Comparison of ENCODE assay signal across 29 cellular contexts in genomic region chr12:53775478-53776145, GRCh38. TPM values are rescaled to one million over a fixed set of nuclear protein-coding genes. Genes with fewer than 3 reads are reported as not detected.
A peak's percentile ranks its signal among the peaks of the same experiment; 100 is the strongest.
DNase-seq lines count a peak whose midpoint lies in the region; ATAC-seq and TF ChIP-seq lines count a peak whose summit lies in the region.
"Had no signal": no experiment of that assay in that cellular context is flagged by ENCODE, and none has a peak within 500 bp of the region (broad histone marks: within the 10 kb centered on the region; RNA-seq: fewer than 3 reads in every experiment).

No MANE protein-coding gene starts in this region.

- H3K27ac ChIP-seq in Panc1 (ENCODE audit: low read length) (peak overlapping the region; percentile 91), heart left ventricle (peak overlapping the region in 6 of 12 donors; percentile 3 to 66 (median 61)), ovary (peak overlapping the region; percentile 2 to 34), upper lobe of right lung (no peak overlapping the region)
- H3K27ac ChIP-seq: right lobe of liver, thyroid gland had no signal

- no peak for TF ChIP-seq POLR2A in heart left ventricle (IDR thresholded peaks at IDR 0.05)
- no peak for TF ChIP-seq POLR2A in ovary (IDR thresholded peaks at IDR 0.05)

- TF ChIP-seq CTCF in Panc1 (IDR thresholded peaks at IDR 0.05) = no peak
- no peak for TF ChIP-seq CTCF in heart left ventricle (IDR thresholded peaks at IDR 0.05)
- no peak for TF ChIP-seq CTCF in ovary (IDR thresholded peaks at IDR 0.05)
- TF ChIP-seq CTCF in upper lobe of right lung (IDR thresholded peaks at IDR 0.05) = no peak
- TF ChIP-seq CTCF in WTC11 (IDR thresholded peaks at IDR 0.05) = no peak

- peaks cover 45 to 46% of the 10 kb centered on the region in 2 donors for H3K27me3 Mint-ChIP-seq in T-cell
- no peaks in the 10 kb centered on the region; the same call in none of the 2 replicates for H3K27me3 Mint-ChIP-seq in WTC11 (ENCODE audit: low read depth)

- POLR2A ChIA-PET in Panc1 (lab: Charles Lee) (interaction anchor here (0.6 kb wide), 1 partner anchor 14 kb away, joined by 5 read pairs; no protein-coding TSS in a partner anchor), T-cell (lab: Charles Lee) (no interaction called here), WTC11 (lab: Charles Lee) (no interaction called here)

- H3K36me3 Mint-ChIP-seq in T-cell = no peaks in the 10 kb centered on the region
- no peaks in the 10 kb centered on the region for H3K36me3 Mint-ChIP-seq in WTC11
- H3K36me3 Mint-ChIP-seq: stimulated activated effector memory CD8-positive, alpha-beta T cell treated with anti-CD3 and anti-CD28 coated beads, Interleukin-12 subunit alpha, Interleukin-12 subunit beta, amount 100 ng/mL, for 72 hours had no signal

- no peaks in the 10 kb centered on the region for H3K9me3 Mint-ChIP-seq in T-cell
- H3K9me3 Mint-ChIP-seq in WTC11 = no peaks in the 10 kb centered on the region
- H3K9me3 Mint-ChIP-seq: activated CD8-positive, alpha-beta T cell treated with anti-CD3 and anti-CD28 coated beads for 36 hours; stimulated activated effector memory CD8-positive, alpha-beta T cell treated with anti-CD3 and anti-CD28 coated beads, Interleukin-12 subunit alpha, Interleukin-12 subunit beta, amount 100 ng/mL, for 72 hours had no signal

- H3K36me3 ChIP-seq in Panc1 (ENCODE audit: control insufficient read depth, insufficient read depth, low read length) = no peaks in the 10 kb centered on the region
- H3K36me3 ChIP-seq in heart left ventricle = no peaks in the 10 kb centered on the region
- no peaks in the 10 kb centered on the region for H3K36me3 ChIP-seq in ovary
- H3K36me3 ChIP-seq in upper lobe of right lung = no peaks in the 10 kb centered on the region
- H3K36me3 ChIP-seq: esophagus muscularis mucosa, right lobe of liver, thyroid gland had no signal

- H3K27me3 ChIP-seq in Panc1 (ENCODE audit: control insufficient read depth, insufficient read depth, low read length) = no peaks in the 10 kb centered on the region
- peaks cover 0 to 30% (median 4%) of the 10 kb centered on the region in 9 donors for H3K27me3 ChIP-seq in heart left ventricle
- H3K27me3 ChIP-seq in ovary = no peaks in the 10 kb centered on the region
- H3K27me3 ChIP-seq in upper lobe of right lung = peaks cover 14% of the 10 kb centered on the region
- H3K27me3 ChIP-seq: right lobe of liver, thyroid gland had no signal

- intact Hi-C loops in Panc1 (cut with micrococcal nuclease; ENCODE audit: unreplicated experiment) (no loop called here), heart left ventricle (cut with DNase I) (loop anchor here in 1 of 10 donors (5.0 kb wide), 1 partner anchor 212 kb away; the partner anchor contains the start of gene HOXC10), ovary (cut with DNase I) (no loop called here), upper lobe of right lung (cut with DNase I) (no loop called here)

- H3K4me1 ChIP-seq in Panc1 (ENCODE audit: control insufficient read depth, insufficient read depth, low read length) (peaks cover 49% of the 10 kb centered on the region), heart left ventricle (peaks cover 0 to 11% (median 0%) of the 10 kb centered on the region in 12 donors), ovary (ENCODE audit: insufficient read depth) (peaks cover 3% of the 10 kb centered on the region), upper lobe of right lung (no peaks in the 10 kb centered on the region)
- H3K4me1 ChIP-seq: right lobe of liver, thyroid gland had no signal

- H3K4me3 ChIP-seq in Panc1 (ENCODE audit: low read depth in 2 of 2, low read length in 2 of 2) (no peak overlapping the region), heart left ventricle (no peak overlapping the region), ovary (no peak overlapping the region), upper lobe of right lung (no peak overlapping the region)
- H3K4me3 ChIP-seq: esophagus muscularis mucosa, K562, mucosa of descending colon, right lobe of liver, thyroid gland had no signal

- no peak for ATAC-seq in Panc1
- peak; percentile 63 to 89 (median 84) for ATAC-seq in heart left ventricle
- peak; percentile 60 for ATAC-seq in upper lobe of right lung
- ATAC-seq in T-cell (replicated peaks in 1 of 4) = no peak
- ATAC-seq in WTC11 = no peak
- no peak for ATAC-seq in HG02588 (IDR thresholded peaks at IDR 0.05; ENCODE audit: unreplicated experiment)
- ATAC-seq: activated CD8-positive, alpha-beta T cell treated with anti-CD3 and anti-CD28 coated beads for 36 hours; K562; left lobe of liver; mucosa of descending colon; PC-3; right lobe of liver; stimulated activated effector memory CD8-positive, alpha-beta T cell treated with anti-CD3 and anti-CD28 coated beads, Interleukin-12 subunit alpha, Interleukin-12 subunit beta, amount 100 ng/mL, for 72 hours had no signal

- DNase-seq in Panc1 (ENCODE audit: low read depth, low spot score) (no peak), heart left ventricle (peak in 4 of 5 donors; percentile 33 to 53 (median 42)), ovary (peak in 4 of 5 donors; percentile 28 to 66 (median 44)), upper lobe of right lung (no peak), T-cell (no peak), WTC11 (ENCODE audit: low spot score) (no peak)
- DNase-seq: activated CD4-positive, CD25-positive, alpha-beta regulatory T cell; activated CD8-positive, alpha-beta T cell treated with anti-CD3 and anti-CD28 coated beads for 36 hours; activated naive CD4-positive, alpha-beta T cell; activated T-cell treated with anti-CD3 and anti-CD28 coated beads, Interleukin-2, amount 50 U/mL, for 1 hour; amygdala; CD8-positive, alpha-beta memory T cell; cerebellar nuclear complex; DND-41; glutamatergic neuron; mucosa of descending colon; MV-4-11; NCI-H1694; PC-3; right lobe of liver; thyroid gland had no signal

- no TSS peak for BruUV-seq in Panc1 (replicated peaks; lab: Mats Ljungman, UMichigan)

- 36 to 44% (median 41%) methylated on average over 6 of the region's 6 CpGs for WGBS in heart left ventricle, 4 donors
- 9 to 12% (median 9%) methylated on average over 6 of the region's 6 CpGs for WGBS in ovary, 3 donors

- in situ Hi-C loops in Panc1 (cut with HindIII; ENCODE audit: low pct_unique_long_range_greater_than_20kb, low sequenced_read_pairs) = no loop called here

- CTCF ChIA-PET in Panc1 (lab: Charles Lee) (no interaction called here), T-cell (lab: Charles Lee) (no interaction called here), WTC11 (lab: Charles Lee) (interaction anchor here (1.4 kb wide), 1 partner anchor 18 kb away, joined by 6 read pairs; no protein-coding TSS in a partner anchor)

- TF ChIP-seq EP300 in ovary (IDR thresholded peaks at IDR 0.05) = no peak

- no peaks in the 10 kb centered on the region for H3K9me3 ChIP-seq in Panc1 (ENCODE audit: control insufficient read depth, insufficient read depth, low read depth, low read length)
- no peaks in the 10 kb centered on the region for H3K9me3 ChIP-seq in heart left ventricle
- no peaks in the 10 kb centered on the region for H3K9me3 ChIP-seq in ovary
- H3K9me3 ChIP-seq in upper lobe of right lung = no peaks in the 10 kb centered on the region
- H3K9me3 ChIP-seq: esophagus muscularis mucosa, mucosa of descending colon, right lobe of liver, thyroid gland had no signal

- H3K4me3 Mint-ChIP-seq in T-cell (no peak overlapping the region), WTC11 (no peak overlapping the region)
- H3K4me3 Mint-ChIP-seq: activated CD8-positive, alpha-beta T cell treated with anti-CD3 and anti-CD28 coated beads for 36 hours; CD8-positive, alpha-beta memory T cell; stimulated activated effector memory CD8-positive, alpha-beta T cell treated with anti-CD3 and anti-CD28 coated beads, Interleukin-12 subunit alpha, Interleukin-12 subunit beta, amount 100 ng/mL, for 72 hours had no signal

- H3K27ac Mint-ChIP-seq in T-cell (no peak overlapping the region), WTC11 (no peak overlapping the region)
- H3K27ac Mint-ChIP-seq: activated CD8-positive, alpha-beta T cell treated with anti-CD3 and anti-CD28 coated beads for 36 hours; CD8-positive, alpha-beta memory T cell; stimulated activated effector memory CD8-positive, alpha-beta T cell treated with anti-CD3 and anti-CD28 coated beads, Interleukin-12 subunit alpha, Interleukin-12 subunit beta, amount 100 ng/mL, for 72 hours had no signal

- H3K4me1 Mint-ChIP-seq in T-cell (no peaks in the 10 kb centered on the region), WTC11 (peaks cover 3% of the 10 kb centered on the region)
- H3K4me1 Mint-ChIP-seq: CD8-positive, alpha-beta memory T cell; stimulated activated effector memory CD8-positive, alpha-beta T cell treated with anti-CD3 and anti-CD28 coated beads, Interleukin-12 subunit alpha, Interleukin-12 subunit beta, amount 100 ng/mL, for 72 hours had no signal

TF ChIP-seq in WTC11, 78 proteins besides CTCF, POLR2A, EP300 and RAD21:
- no peak for TF ChIP-seq OVOL2 (CRISPR knock-in tag; IDR thresholded peaks at IDR 0.05; ENCODE audit: borderline replicate concordance)
- no peak for TF ChIP-seq EMX1 (CRISPR knock-in tag; IDR thresholded peaks at IDR 0.05)

RNA-seq across cellular contexts. Expression of gene CISTR, which starts 23.8 kb away (rescaled TPM):
- total RNA-seq in Panc1 (2021; ENCODE audit: unreplicated experiment) (not detected), heart left ventricle (1 to 10 TPM in 7 of 9 donors, under 1 TPM in 1, not detected in 1; 0.68 to 4.4 (median 2.3) TPM), ovary (not detected), upper lobe of right lung (not detected), T-cell (not detected), WTC11 (2021) (0.81 TPM in 1 of 3 replicates, not detected in the others)
- not detected for polyA plus RNA-seq in Panc1 (2012; ENCODE audit: insufficient read length)
- polyA plus RNA-seq in heart left ventricle (1 to 10 TPM in 1 of 2 donors, under 1 TPM in 1; 0.24 to 2.5 TPM), ovary (not detected)
- total RNA-seq: activated CD8-positive, alpha-beta T cell treated with anti-CD3 and anti-CD28 coated beads for 36 hours; CD8-positive, alpha-beta memory T cell; esophagus muscularis mucosa; H1; K562; left lobe of liver; mucosa of descending colon; PC-3; right lobe of liver; SK-MEL-5; T-helper 2 cell treated with Interferon-gamma antibody and Interleukin-4, amounts not matched to agents 100 ng/mL and 5 ng/mL, for 36 hours; thyroid gland had no signal
- polyA plus RNA-seq: CD8-positive, alpha-beta memory T cell; H1; K562 had no signal

RNA-seq across cellular contexts. Expression of gene CALCOCO1, which starts 48.4 kb away (rescaled TPM):
- 48.0 TPM for total RNA-seq in Panc1 (2021; ENCODE audit: unreplicated experiment)
- 49.2 TPM for polyA plus RNA-seq in Panc1 (2012; ENCODE audit: insufficient read length)
- total RNA-seq in heart left ventricle = 100 to 1,000 TPM; 183 to 352 (median 205) TPM
- 100 to 1,000 TPM in 1 of 2 donors, 10 to 100 TPM in 1; 86.7 to 178 TPM for polyA plus RNA-seq in heart left ventricle
- 100 to 1,000 TPM in 5 of 7 donors, 10 to 100 TPM in 2; 52.2 to 170 (median 134) TPM for total RNA-seq in ovary
- polyA plus RNA-seq in ovary = 100 to 1,000 TPM; 142 to 202 TPM
- total RNA-seq in upper lobe of right lung = 191 TPM
- 100 to 1,000 TPM; 118 to 162 (median 153) TPM for total RNA-seq in T-cell
- 21.2 to 28.2 TPM (median 27.0 TPM) in 3 replicates for total RNA-seq in WTC11 (2021)

Comparison
In these comparisons a context has a peak if more than half of its experiments do, and no peak if none do; other contexts are left out.
1. ATAC-seq: peak in heart left ventricle (4 of 4) and upper lobe of right lung (single experiment); none in Panc1 (single experiment), T-cell (0 of 4), WTC11 (single experiment) and HG02588 (single experiment).
2. DNase-seq: peak in heart left ventricle (4 of 5) and ovary (4 of 5); none in Panc1 (single experiment), upper lobe of right lung (single experiment), T-cell (0 of 34) and WTC11 (single experiment).